14 cellular contexts compared by ENCODE assay signal in the genomic region with DNA sequence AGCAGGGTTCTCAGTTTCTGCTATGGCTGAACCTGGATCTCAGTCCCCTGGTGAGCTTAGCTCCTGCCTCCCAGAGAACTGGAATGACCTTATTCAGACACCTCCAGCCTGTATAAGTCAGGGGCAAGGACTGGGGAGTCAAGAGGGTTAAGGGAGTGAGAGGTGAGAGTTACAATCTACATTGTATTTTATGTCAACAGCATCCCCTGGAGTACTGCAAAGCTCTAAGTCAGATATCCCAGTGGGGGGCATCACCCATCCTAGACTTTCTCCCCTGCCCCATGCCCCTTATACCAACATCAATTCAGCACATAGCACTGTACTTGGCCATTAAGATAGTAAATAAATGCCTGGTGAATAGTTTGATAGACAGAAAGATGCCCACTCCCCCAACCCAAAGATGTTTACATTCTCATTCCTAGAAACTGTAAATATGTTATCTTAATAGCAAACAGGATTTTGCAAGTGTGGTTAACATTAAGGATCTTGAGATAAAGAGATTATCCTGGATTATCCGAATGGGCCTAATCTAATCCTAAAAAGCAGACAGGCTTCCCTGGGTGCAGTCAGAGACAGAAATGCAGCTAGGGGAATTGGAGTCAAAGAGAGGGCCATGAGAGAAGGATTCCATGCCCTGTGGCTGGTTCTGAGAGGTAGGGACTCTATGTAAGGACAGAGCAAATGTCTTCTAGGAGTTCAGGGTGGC.
A peak's percentile ranks its signal among the peaks of the same experiment; 100 is the strongest.
DNase-seq lines count a peak whose midpoint lies in the region; ATAC-seq and TF ChIP-seq lines count a peak whose summit lies in the region.
"Had no signal": no experiment of that assay in that cellular context is flagged by ENCODE, and none has a peak within 500 bp of the region (broad histone marks: within the 10 kb centered on the region; RNA-seq: fewer than 3 reads in every experiment).

No MANE protein-coding gene starts in this region.

- in situ Hi-C loops in GM13976 (cut with MboI; ENCODE audit: low sequenced_read_pairs, unreplicated experiment): loop anchor here (10.0 to 25.0 kb wide), 2 partner anchors 252 to 685 kb away; no protein-coding TSS in a partner anchor

- CTCF ChIA-PET in activated CD8-positive, alpha-beta T cell treated with anti-CD3 and anti-CD28 coated beads for 36 hours (lab: Charles Lee): interaction anchor here (0.7 to 15.3 kb wide), 15 partner anchors 8 to 256 kb away, joined by 3 to 225 read pairs (median 5); a partner anchor contains a TSS

- H3K4me3 Mint-ChIP-seq in T-helper 1 cell treated with Interleukin-12 subunit alpha and Interleukin-12 subunit beta and Interleukin-4 antibody, amounts not matched to agents 30 μg/mL and 1 μg/mL, for 36 hours: peak overlapping the region; percentile 81
- peak overlapping the region; percentile 26 for H3K4me3 Mint-ChIP-seq in activated CD8-positive, alpha-beta T cell treated with anti-CD3 and anti-CD28 coated beads for 36 hours
- H3K4me3 Mint-ChIP-seq in immature natural killer cell: peak overlapping the region in 3 of 5 donors; percentile 40 to 68 (median 42)
- H3K4me3 Mint-ChIP-seq: activated naive CD4-positive, alpha-beta T cell treated with anti-CD3 and anti-CD28 coated beads, Interleukin-2, amount 50 U/mL, for 24 hours; GM23338 had no signal

- DNase-seq in T-helper 1 cell (no peak), immature natural killer cell (no peak), iPS-NIHi7 (ENCODE audit: extremely low spot score) (no peak), 8988T (no peak), GM13976 (ENCODE audit: low spot score) (no peak)
- no peak for DNase-seq in activated CD8-positive, alpha-beta T cell treated with anti-CD3 and anti-CD28 coated beads for 36 hours
- DNase-seq: C1 segment of cervical spinal cord, foreskin melanocyte, SW 1271 had no signal

- intact Hi-C loops in activated CD8-positive, alpha-beta T cell treated with anti-CD3 and anti-CD28 coated beads for 36 hours (cut with micrococcal nuclease): no loop called here

- H3K36me3 Mint-ChIP-seq in T-helper 1 cell treated with Interleukin-12 subunit alpha and Interleukin-12 subunit beta and Interleukin-4 antibody, amounts not matched to agents 30 μg/mL and 1 μg/mL, for 36 hours (ENCODE audit: low read depth): peaks cover 20% of the 10 kb centered on the region
- H3K36me3 Mint-ChIP-seq in activated CD8-positive, alpha-beta T cell treated with anti-CD3 and anti-CD28 coated beads for 36 hours (ENCODE audit: low read depth): no peaks in the 10 kb centered on the region
- H3K36me3 Mint-ChIP-seq in immature natural killer cell: no peaks in the 10 kb centered on the region
- H3K36me3 Mint-ChIP-seq: activated naive CD4-positive, alpha-beta T cell treated with anti-CD3 and anti-CD28 coated beads, Interleukin-2, amount 50 U/mL, for 24 hours; naive thymus-derived CD8-positive, alpha-beta T cell had no signal

- no peak for TF ChIP-seq CTCF in activated CD8-positive, alpha-beta T cell treated with anti-CD3 and anti-CD28 coated beads for 36 hours (IDR thresholded peaks at IDR 0.05)
- no peak for TF ChIP-seq CTCF in GM13976 (IDR thresholded peaks at IDR 0.05; ENCODE audit: borderline replicate concordance, control extremely low read depth, extremely low read depth, insufficient read depth, missing control alignments)

- peaks cover 6% of the 10 kb centered on the region for H3K9me3 Mint-ChIP-seq in T-helper 1 cell treated with Interleukin-12 subunit alpha and Interleukin-12 subunit beta and Interleukin-4 antibody, amounts not matched to agents 30 μg/mL and 1 μg/mL, for 36 hours
- no peaks in the 10 kb centered on the region for H3K9me3 Mint-ChIP-seq in activated CD8-positive, alpha-beta T cell treated with anti-CD3 and anti-CD28 coated beads for 36 hours
- no peaks in the 10 kb centered on the region for H3K9me3 Mint-ChIP-seq in immature natural killer cell
- H3K9me3 Mint-ChIP-seq: activated naive CD4-positive, alpha-beta T cell treated with anti-CD3 and anti-CD28 coated beads, Interleukin-2, amount 50 U/mL, for 24 hours; GM23338; naive thymus-derived CD8-positive, alpha-beta T cell had no signal

- no peaks in the 10 kb centered on the region for H3K27me3 Mint-ChIP-seq in T-helper 1 cell treated with Interleukin-12 subunit alpha and Interleukin-12 subunit beta and Interleukin-4 antibody, amounts not matched to agents 30 μg/mL and 1 μg/mL, for 36 hours (ENCODE audit: low read depth)
- no peaks in the 10 kb centered on the region for H3K27me3 Mint-ChIP-seq in activated CD8-positive, alpha-beta T cell treated with anti-CD3 and anti-CD28 coated beads for 36 hours
- H3K27me3 Mint-ChIP-seq in immature natural killer cell (ENCODE audit: low read depth in 3 of 3): peaks cover 0 to 2% (median 1%) of the 10 kb centered on the region in 3 donors
- H3K27me3 Mint-ChIP-seq: activated naive CD4-positive, alpha-beta T cell treated with anti-CD3 and anti-CD28 coated beads, Interleukin-2, amount 50 U/mL, for 24 hours; naive thymus-derived CD8-positive, alpha-beta T cell had no signal

- H3K27ac Mint-ChIP-seq in T-helper 1 cell treated with Interleukin-12 subunit alpha and Interleukin-12 subunit beta and Interleukin-4 antibody, amounts not matched to agents 30 μg/mL and 1 μg/mL, for 36 hours: peak overlapping the region; percentile 86
- peak overlapping the region; percentile 84 for H3K27ac Mint-ChIP-seq in activated CD8-positive, alpha-beta T cell treated with anti-CD3 and anti-CD28 coated beads for 36 hours
- peak overlapping the region in 4 of 6 donors; percentile 76 to 84 (median 82) for H3K27ac Mint-ChIP-seq in immature natural killer cell
- H3K27ac Mint-ChIP-seq: GM23338 had no signal

- POLR2A ChIA-PET in activated CD8-positive, alpha-beta T cell treated with anti-CD3 and anti-CD28 coated beads for 36 hours (lab: Charles Lee): interaction anchor here (0.5 to 4.6 kb wide), 12 partner anchors 8 to 243 kb away, joined by 3 to 44 read pairs (median 4); a partner anchor contains a TSS

- ATAC-seq in GM19397 (IDR thresholded peaks at IDR 0.05; ENCODE audit: unreplicated experiment): peak; percentile 2
- no peak for ATAC-seq in activated CD8-positive, alpha-beta T cell treated with anti-CD3 and anti-CD28 coated beads for 36 hours
- ATAC-seq: GM23338 had no signal

- peaks cover 69% of the 10 kb centered on the region for H3K4me1 Mint-ChIP-seq in T-helper 1 cell treated with Interleukin-12 subunit alpha and Interleukin-12 subunit beta and Interleukin-4 antibody, amounts not matched to agents 30 μg/mL and 1 μg/mL, for 36 hours (ENCODE audit: low read depth)
- peaks cover 57% of the 10 kb centered on the region for H3K4me1 Mint-ChIP-seq in activated CD8-positive, alpha-beta T cell treated with anti-CD3 and anti-CD28 coated beads for 36 hours (ENCODE audit: low read depth)
- peaks cover 41 to 50% of the 10 kb centered on the region in 2 donors for H3K4me1 Mint-ChIP-seq in immature natural killer cell

Comparison
In these comparisons a context has a peak if more than half of its experiments do, and no peak if none do; other contexts are left out.
1. H3K4me3 Mint-ChIP-seq: peak in every context shown above with its lines; median percentile 81 in T-helper 1 cell treated with Interleukin-12 subunit alpha and Interleukin-12 subunit beta and Interleukin-4 antibody, amounts not matched to agents 30 μg/mL and 1 μg/mL, for 36 hours; 42 in immature natural killer cell; 26 in activated CD8-positive, alpha-beta T cell treated with anti-CD3 and anti-CD28 coated beads for 36 hours.